13 cellular contexts compared by ENCODE assay signal in the genomic region with DNA sequence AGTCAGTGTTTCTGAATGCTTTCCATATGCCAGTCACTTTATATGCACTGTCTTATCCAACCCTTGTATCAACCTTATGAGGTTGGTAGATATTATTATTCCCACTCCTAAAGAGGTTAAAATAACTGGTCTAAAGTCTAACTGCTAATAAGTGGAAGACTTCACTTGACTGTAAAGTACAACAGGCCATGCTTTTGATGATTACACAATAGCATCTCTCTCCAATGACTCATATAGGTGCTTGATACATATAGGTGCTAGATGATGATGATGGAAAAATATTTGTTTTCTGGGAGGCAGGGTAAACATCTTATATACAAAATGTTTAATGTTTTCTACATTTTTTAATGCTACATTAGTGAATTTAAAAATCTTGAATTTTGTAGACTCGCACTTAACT.
"Had no signal": no experiment of that assay in that cellular context is flagged by ENCODE, and none has a peak within 500 bp of the region (broad histone marks: within the 10 kb centered on the region; RNA-seq: fewer than 3 reads in every experiment).

No MANE protein-coding gene starts in this region.

- H3K4me3 ChIP-seq: esophagus muscularis mucosa, hepatocyte, smooth muscle cell, suprapubic skin had no signal

- H3K36me3 ChIP-seq: esophagus muscularis mucosa, suprapubic skin had no signal

- DNase-seq: activated CD4-positive, alpha-beta T cell treated with anti-CD3 and anti-CD28 coated beads, Interleukin-2, amount 10 ng/mL, durations not matched to agents 7 days and 5 days; activated CD4-positive, CD25-positive, alpha-beta regulatory T cell; activated naive CD4-positive, alpha-beta T cell; activated naive CD8-positive, alpha-beta T cell treated with anti-CD3 and anti-CD28 coated beads, Interleukin-2, amount 10 ng/mL, durations not matched to agents 7 days and 5 days; aorta; mesendoderm; nucleus accumbens; posterior cingulate gyrus; stimulated activated naive CD8-positive, alpha-beta T cell treated with anti-CD3 and anti-CD28 coated beads, Interleukin-15, Interleukin-2, amounts not matched to agents 100 U/mL and 50 U/mL, for 24 hours had no signal

- H2AFZ ChIP-seq: hepatocyte had no signal

- H3K4me1 ChIP-seq: suprapubic skin had no signal

- H3K27ac ChIP-seq: esophagus muscularis mucosa, hepatocyte, suprapubic skin had no signal

- H3K4me2 ChIP-seq: hepatocyte, smooth muscle cell had no signal

- ATAC-seq: stimulated activated naive CD8-positive, alpha-beta T cell treated with anti-CD3 and anti-CD28 coated beads, Interleukin-15, Interleukin-2, amounts not matched to agents 100 U/mL and 50 U/mL, for 24 hours had no signal

- H3K27me3 ChIP-seq: esophagus muscularis mucosa, hepatocyte, suprapubic skin had no signal

- H3K9me3 ChIP-seq: esophagus muscularis mucosa, suprapubic skin had no signal
